In genomic region chr2:69943000-69943840, GRCh38 we compare ENCODE assay signal across 22 cellular contexts. TPM values are rescaled to one million over a fixed set of nuclear protein-coding genes. Genes with fewer than 3 reads are reported as not detected.
DNase-seq lines count a peak whose midpoint lies in the region; ATAC-seq and TF ChIP-seq lines count a peak whose summit lies in the region.
"Had no signal": no experiment of that assay in that cellular context is flagged by ENCODE, and none has a peak within 500 bp of the region (broad histone marks: within the 10 kb centered on the region; RNA-seq: fewer than 3 reads in every experiment).

No MANE protein-coding gene starts in this region.

- H3K27ac Mint-ChIP-seq in CD4-positive, alpha-beta memory T cell: peak overlapping the region in 5 of 7 donors; percentile 1 to 77 (median 29)
- H3K27ac Mint-ChIP-seq in activated T-helper 2 cell treated with anti-CD3 and anti-CD28 coated beads, Interferon-gamma antibody, Interleukin-2, Interleukin-4, amounts not matched to agents 10 μg/mL and 5 μg/mL and 100 μg/mL, durations not matched to agents 14 hours and 24 hours and 36 hours: peak overlapping the region; percentile 76
- H3K27ac Mint-ChIP-seq: stimulated activated memory B cell treated with anti-CD40 and anti-IgM and Interleukin-4, amounts not matched to agents 10 μg/mL and 1 μg/mL and 100 μg/mL, for 72 hours had no signal

- H3K27me3 ChIP-seq in CD4-positive, alpha-beta memory T cell (ENCODE audit: insufficient read depth, low read length): no peaks in the 10 kb centered on the region
- H3K27me3 ChIP-seq in left lung: peaks cover 0 to under 1% of the 10 kb centered on the region in 2 donors
- H3K27me3 ChIP-seq: adrenal gland had no signal

- DNase-seq in NCI-H1105 treated with DMSO at 0.1 percent for 48 hours (lab: John Stamatoyannopoulos, UW) (peak; percentile 19), NCI-H1105 (lab: John Stamatoyannopoulos, UW) (no peak), left lung (no peak), DMS153 (lab: John Stamatoyannopoulos, UW) (no peak), SKM-1 (lab: John Stamatoyannopoulos, UW; ENCODE audit: unreplicated experiment) (no peak), OCI-M1 (lab: John Stamatoyannopoulos, UW) (no peak)
- DNase-seq in CD4-positive, alpha-beta memory T cell: no peak
- DNase-seq in activated T-helper 2 cell treated with anti-CD3 and anti-CD28 coated beads, Interferon-gamma antibody, Interleukin-2, Interleukin-4, amounts not matched to agents 10 μg/mL and 5 μg/mL and 100 μg/mL, durations not matched to agents 14 hours and 24 hours and 36 hours (ENCODE audit: low spot score): no peak
- DNase-seq: activated CD8-positive, alpha-beta memory T cell treated with anti-CD3 and anti-CD28 coated beads for 24 hours; activated effector memory CD4-positive, alpha-beta T cell treated with Interleukin-2 at 50 U/mL for 16 hours; adrenal gland; central memory CD4-positive, alpha-beta T cell; DMS 273 treated with DMSO at 0.1 percent for 48 hours; Kasumi-1; mesendoderm; NCI-H1436; NCI-H345; psoas muscle; stimulated activated CD4-positive, alpha-beta T cell treated with anti-CD3 and anti-CD28 coated beads, Interleukin-12 subunit alpha, Interleukin-12 subunit beta, amount 100 ng/mL, for 4 hours; SW 1271 had no signal

- CTCF ChIA-PET in CD4-positive, alpha-beta memory T cell (lab: Charles Lee; ENCODE audit: partially characterized antibody): interaction anchor here (1.1 kb wide), 1 partner anchor 128 kb away, joined by 3 read pairs; no protein-coding TSS in a partner anchor

- no peaks in the 10 kb centered on the region for H3K9me3 Mint-ChIP-seq in CD4-positive, alpha-beta memory T cell
- no peaks in the 10 kb centered on the region for H3K9me3 Mint-ChIP-seq in activated T-helper 2 cell treated with anti-CD3 and anti-CD28 coated beads, Interferon-gamma antibody, Interleukin-2, Interleukin-4, amounts not matched to agents 10 μg/mL and 5 μg/mL and 100 μg/mL, durations not matched to agents 14 hours and 24 hours and 36 hours
- H3K9me3 Mint-ChIP-seq: stimulated activated memory B cell treated with anti-CD40 and anti-IgM and Interleukin-4, amounts not matched to agents 10 μg/mL and 1 μg/mL and 100 μg/mL, for 72 hours had no signal

- H3K27ac ChIP-seq in CD4-positive, alpha-beta memory T cell (ENCODE audit: low read depth, low read length): no peak overlapping the region
- peak overlapping the region in 1 of 2 donors; percentile 94 for H3K27ac ChIP-seq in left lung
- H3K27ac ChIP-seq: 22Rv1, adrenal gland, psoas muscle had no signal

- peaks cover 24 to 34% (median 30%) of the 10 kb centered on the region in 4 donors for H3K4me1 Mint-ChIP-seq in CD4-positive, alpha-beta memory T cell
- peaks cover 44% of the 10 kb centered on the region for H3K4me1 Mint-ChIP-seq in activated T-helper 2 cell treated with anti-CD3 and anti-CD28 coated beads, Interferon-gamma antibody, Interleukin-2, Interleukin-4, amounts not matched to agents 10 μg/mL and 5 μg/mL and 100 μg/mL, durations not matched to agents 14 hours and 24 hours and 36 hours (ENCODE audit: low read depth)

- no peaks in the 10 kb centered on the region for H3K27me3 Mint-ChIP-seq in CD4-positive, alpha-beta memory T cell
- no peaks in the 10 kb centered on the region for H3K27me3 Mint-ChIP-seq in activated T-helper 2 cell treated with anti-CD3 and anti-CD28 coated beads, Interferon-gamma antibody, Interleukin-2, Interleukin-4, amounts not matched to agents 10 μg/mL and 5 μg/mL and 100 μg/mL, durations not matched to agents 14 hours and 24 hours and 36 hours (ENCODE audit: low read depth)
- H3K27me3 Mint-ChIP-seq: stimulated activated memory B cell treated with anti-CD40 and anti-IgM and Interleukin-4, amounts not matched to agents 10 μg/mL and 1 μg/mL and 100 μg/mL, for 72 hours had no signal

- no peak overlapping the region for H3K4me3 ChIP-seq in CD4-positive, alpha-beta memory T cell (ENCODE audit: low read length in 2 of 2)
- H3K4me3 ChIP-seq in left lung: no peak overlapping the region
- H3K4me3 ChIP-seq: adrenal gland, psoas muscle had no signal

- peak; percentile 60 for ATAC-seq in left lung
- ATAC-seq: psoas muscle; stimulated activated memory B cell treated with anti-CD40 and anti-IgM and Interleukin-4, amounts not matched to agents 10 μg/mL and 1 μg/mL and 100 μg/mL, for 72 hours had no signal

- peaks cover 26% of the 10 kb centered on the region for H3K4me1 ChIP-seq in CD4-positive, alpha-beta memory T cell (ENCODE audit: insufficient read depth, low read length)
- H3K4me1 ChIP-seq in left lung: peaks cover 4 to 57% of the 10 kb centered on the region in 2 donors
- H3K4me1 ChIP-seq: adrenal gland, psoas muscle had no signal

- H3K36me3 ChIP-seq in CD4-positive, alpha-beta memory T cell (ENCODE audit: insufficient read depth, low read length): peaks cover 8% of the 10 kb centered on the region
- H3K36me3 ChIP-seq in left lung: peaks cover 0 to 61% of the 10 kb centered on the region in 2 donors

- intact Hi-C loops in CD4-positive, alpha-beta memory T cell (cut with micrococcal nuclease): loop anchor here (10.0 kb wide), 1 partner anchor 202 kb away; no protein-coding TSS in a partner anchor
- intact Hi-C loops in activated T-helper 2 cell treated with anti-CD3 and anti-CD28 coated beads, Interferon-gamma antibody, Interleukin-2, Interleukin-4, amounts not matched to agents 10 μg/mL and 5 μg/mL and 100 μg/mL, durations not matched to agents 14 hours and 24 hours and 36 hours (cut with micrococcal nuclease): no loop called here
- intact Hi-C loops in left lung (cut with DNase I): no loop called here

- peaks cover 28 to 44% of the 10 kb centered on the region in 2 donors for H3K36me3 Mint-ChIP-seq in CD4-positive, alpha-beta memory T cell
- peaks cover 50% of the 10 kb centered on the region for H3K36me3 Mint-ChIP-seq in activated T-helper 2 cell treated with anti-CD3 and anti-CD28 coated beads, Interferon-gamma antibody, Interleukin-2, Interleukin-4, amounts not matched to agents 10 μg/mL and 5 μg/mL and 100 μg/mL, durations not matched to agents 14 hours and 24 hours and 36 hours (ENCODE audit: low read depth)

- H3K4me3 Mint-ChIP-seq in CD4-positive, alpha-beta memory T cell: no peak overlapping the region
- H3K4me3 Mint-ChIP-seq in activated T-helper 2 cell treated with anti-CD3 and anti-CD28 coated beads, Interferon-gamma antibody, Interleukin-2, Interleukin-4, amounts not matched to agents 10 μg/mL and 5 μg/mL and 100 μg/mL, durations not matched to agents 14 hours and 24 hours and 36 hours (ENCODE audit: low read depth): no peak overlapping the region
- H3K4me3 Mint-ChIP-seq: stimulated activated memory B cell treated with anti-CD40 and anti-IgM and Interleukin-4, amounts not matched to agents 10 μg/mL and 1 μg/mL and 100 μg/mL, for 72 hours had no signal

- no peak for TF ChIP-seq CTCF in left lung (IDR thresholded peaks at IDR 0.05)

- POLR2A ChIA-PET in CD4-positive, alpha-beta memory T cell (lab: Charles Lee; ENCODE audit: partially characterized antibody): interaction anchor here (2.5 to 5.7 kb wide), 2 partner anchors 28 to 199 kb away, joined by 11 to 40 read pairs; partner anchors contain the start of gene MXD1

- no peaks in the 10 kb centered on the region for H3K9me3 ChIP-seq in CD4-positive, alpha-beta memory T cell (ENCODE audit: control insufficient read depth in 1 of 2, low read length in 2 of 2)
- H3K9me3 ChIP-seq in left lung: no peaks in the 10 kb centered on the region
- H3K9me3 ChIP-seq: adrenal gland, psoas muscle had no signal

RNA-seq across cellular contexts. Expression of gene ASPRV1, which starts 18.2 kb away (rescaled TPM):
- total RNA-seq in CD4-positive, alpha-beta memory T cell: 1 to 10 TPM; 2.0 to 2.3 TPM
- polyA plus RNA-seq in CD4-positive, alpha-beta memory T cell: 1 to 10 TPM; 1.1 TPM
- total RNA-seq in activated T-helper 2 cell treated with anti-CD3 and anti-CD28 coated beads, Interferon-gamma antibody, Interleukin-2, Interleukin-4, amounts not matched to agents 10 μg/mL and 5 μg/mL and 100 μg/mL, durations not matched to agents 14 hours and 24 hours and 36 hours: 1.0 and 1.1 TPM in 2 replicates
- 1 to 10 TPM in 1 of 2 donors, under 1 TPM in 1; 0.73 to 1.2 TPM for total RNA-seq in left lung

RNA-seq across cellular contexts. Expression of gene MXD1, which starts 28.3 kb away (rescaled TPM):
- 10 to 100 TPM; 12.5 to 17.2 TPM for total RNA-seq in CD4-positive, alpha-beta memory T cell
- 10 to 100 TPM in 1 of 2 donors, 1 to 10 TPM in 1; 4.7 to 12.3 TPM for polyA plus RNA-seq in CD4-positive, alpha-beta memory T cell
- 10.0 and 12.1 TPM in 2 replicates for total RNA-seq in activated T-helper 2 cell treated with anti-CD3 and anti-CD28 coated beads, Interferon-gamma antibody, Interleukin-2, Interleukin-4, amounts not matched to agents 10 μg/mL and 5 μg/mL and 100 μg/mL, durations not matched to agents 14 hours and 24 hours and 36 hours
- total RNA-seq in left lung: 10 to 100 TPM; 26.3 to 82.4 TPM

RNA-seq across cellular contexts. Expression of gene SNRNP27, which starts 49.5 kb away (rescaled TPM):
- total RNA-seq in CD4-positive, alpha-beta memory T cell: 10 to 100 TPM; 44.6 to 48.5 TPM
- 10 to 100 TPM; 62.6 to 66.0 TPM for polyA plus RNA-seq in CD4-positive, alpha-beta memory T cell
- total RNA-seq in activated T-helper 2 cell treated with anti-CD3 and anti-CD28 coated beads, Interferon-gamma antibody, Interleukin-2, Interleukin-4, amounts not matched to agents 10 μg/mL and 5 μg/mL and 100 μg/mL, durations not matched to agents 14 hours and 24 hours and 36 hours: 60.4 and 62.6 TPM in 2 replicates
- total RNA-seq in left lung: 10 to 100 TPM; 37.1 to 39.1 TPM
